18 cellular contexts compared by ENCODE assay signal in the genomic region with DNA sequence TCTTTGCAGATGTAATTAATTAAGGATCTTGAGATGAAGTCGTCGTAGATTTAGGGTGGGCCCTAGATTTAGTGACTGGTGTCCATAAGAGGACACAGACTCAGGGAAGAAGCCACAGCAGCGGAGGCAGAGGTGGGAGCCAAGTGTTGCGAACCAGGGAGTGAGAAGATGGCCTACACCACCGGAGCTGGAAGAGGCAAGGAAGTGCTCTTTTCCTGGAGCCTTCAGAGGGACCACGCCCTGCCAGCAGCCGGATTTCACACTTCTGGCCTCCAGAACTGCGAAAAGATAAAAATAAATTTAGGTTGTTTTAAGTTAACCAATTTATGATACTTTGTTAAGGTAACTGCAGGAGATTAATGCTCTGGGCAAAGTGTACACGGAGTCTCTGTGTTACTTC.
"Had no signal": no experiment of that assay in that cellular context is flagged by ENCODE, and none has a peak within 500 bp of the region (broad histone marks: within the 10 kb centered on the region; RNA-seq: fewer than 3 reads in every experiment).

No MANE protein-coding gene starts in this region.

- DNase-seq: activated naive CD4-positive, alpha-beta T cell treated with anti-CD3 and anti-CD28 coated beads for 36 hours; activated T-cell treated with anti-CD3 and anti-CD28 coated beads, Interleukin-2, amount 50 U/mL, for 1 hour; caudate nucleus; colonic mucosa; heart right ventricle; naive thymus-derived CD4-positive, alpha-beta T cell; right lobe of liver; small intestine; stimulated activated CD4-positive, alpha-beta T cell treated with anti-CD3 and anti-CD28 coated beads, Interleukin-4, amount 100 ng/mL, for 24 hours; testis had no signal

- H3K27ac ChIP-seq: colonic mucosa, gastroesophageal sphincter, heart right ventricle, parathyroid adenoma, right lobe of liver, testis had no signal

- H3K36me3 ChIP-seq: colonic mucosa had no signal

- H2AFZ ChIP-seq: parathyroid adenoma had no signal

- H3K9me3 ChIP-seq: colonic mucosa, gastroesophageal sphincter, heart right ventricle, right lobe of liver, testis had no signal

- H3K27me3 ChIP-seq: colonic mucosa, gastroesophageal sphincter, heart right ventricle, right lobe of liver, testis had no signal

- H3K27ac Mint-ChIP-seq: activated naive CD4-positive, alpha-beta T cell treated with anti-CD3 and anti-CD28 coated beads for 36 hours; brain; memory B cell; stimulated activated memory B cell treated with anti-CD40 and anti-IgM and Interleukin-4, amounts not matched to agents 10 μg/mL and 1 μg/mL and 100 μg/mL, for 72 hours; T-helper 1 cell treated with Interleukin-12 subunit alpha and Interleukin-12 subunit beta and Interleukin-4 antibody, amounts not matched to agents 30 μg/mL and 1 μg/mL, for 36 hours; type B pancreatic cell had no signal

- H3K4me3 ChIP-seq: colonic mucosa, gastroesophageal sphincter, heart right ventricle, right lobe of liver, testis had no signal

- H3K9ac ChIP-seq: parathyroid adenoma had no signal

- H3K9me3 Mint-ChIP-seq: activated naive CD4-positive, alpha-beta T cell treated with anti-CD3 and anti-CD28 coated beads for 36 hours; activated T-helper 17 cell treated with anti-CD3 and anti-CD28 coated beads, Interleukin-2, amount 50 U/mL, for 72 hours; brain; memory B cell; naive thymus-derived CD4-positive, alpha-beta T cell; stimulated activated memory B cell treated with anti-CD40 and anti-IgM and Interleukin-4, amounts not matched to agents 10 μg/mL and 1 μg/mL and 100 μg/mL, for 72 hours; T-helper 1 cell treated with Interleukin-12 subunit alpha and Interleukin-12 subunit beta and Interleukin-4 antibody, amounts not matched to agents 30 μg/mL and 1 μg/mL, for 36 hours; type B pancreatic cell had no signal

- H3K4me3 Mint-ChIP-seq: activated naive CD4-positive, alpha-beta T cell treated with anti-CD3 and anti-CD28 coated beads for 36 hours; activated T-helper 17 cell treated with anti-CD3 and anti-CD28 coated beads, Interleukin-2, amount 50 U/mL, for 72 hours; brain; memory B cell; stimulated activated memory B cell treated with anti-CD40 and anti-IgM and Interleukin-4, amounts not matched to agents 10 μg/mL and 1 μg/mL and 100 μg/mL, for 72 hours; T-helper 1 cell treated with Interleukin-12 subunit alpha and Interleukin-12 subunit beta and Interleukin-4 antibody, amounts not matched to agents 30 μg/mL and 1 μg/mL, for 36 hours; type B pancreatic cell had no signal

- H3K27me3 Mint-ChIP-seq: activated T-helper 17 cell treated with anti-CD3 and anti-CD28 coated beads, Interleukin-2, amount 50 U/mL, for 72 hours; brain; memory B cell; naive thymus-derived CD4-positive, alpha-beta T cell; stimulated activated memory B cell treated with anti-CD40 and anti-IgM and Interleukin-4, amounts not matched to agents 10 μg/mL and 1 μg/mL and 100 μg/mL, for 72 hours; type B pancreatic cell had no signal

- ATAC-seq: gastroesophageal sphincter; naive thymus-derived CD4-positive, alpha-beta T cell; right lobe of liver; stimulated activated memory B cell treated with anti-CD40 and anti-IgM and Interleukin-4, amounts not matched to agents 10 μg/mL and 1 μg/mL and 100 μg/mL, for 72 hours had no signal

- H3K4me1 ChIP-seq: colonic mucosa, parathyroid adenoma, right lobe of liver had no signal
